In the genomic region with DNA sequence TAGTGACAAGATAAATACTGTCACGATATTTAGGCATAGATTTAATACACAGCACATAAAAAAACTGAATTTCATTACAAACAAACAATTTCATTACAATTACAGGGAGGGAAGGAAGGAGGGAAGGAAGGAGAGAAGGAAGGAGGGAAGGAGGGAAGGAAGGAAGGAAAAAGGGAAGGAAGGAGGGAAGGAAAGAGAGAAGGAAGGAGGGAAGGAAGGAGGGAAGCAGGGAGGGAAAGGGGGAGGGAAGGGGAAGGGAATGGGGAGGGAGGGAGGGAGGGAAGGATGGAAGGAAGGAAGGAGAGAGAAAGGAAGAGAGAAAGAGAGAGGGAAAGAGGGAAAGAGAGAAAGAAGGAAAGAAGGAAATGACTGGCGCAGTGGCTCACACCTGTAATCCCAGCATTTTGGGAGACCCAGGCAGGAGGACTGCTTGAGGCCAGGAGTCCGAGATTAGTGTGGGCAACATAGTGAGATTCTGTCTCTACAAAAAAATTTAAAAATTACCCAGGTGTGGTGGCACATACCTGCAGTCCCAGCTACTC, we compare ENCODE assay signal across 29 cellular contexts.
"Had no signal": no experiment of that assay in that cellular context is flagged by ENCODE, and none has a peak within 500 bp of the region (broad histone marks: within the 10 kb centered on the region; RNA-seq: fewer than 3 reads in every experiment).

No MANE protein-coding gene starts in this region.

- H3K27me3 ChIP-seq: stomach, suprapubic skin, testis, thyroid gland, tibial artery, tibial nerve, transverse colon, upper lobe of left lung, upper lobe of right lung, uterus, vagina had no signal

- H3K4me3 ChIP-seq: stomach, suprapubic skin, testis, thoracic aorta, thyroid gland, tibial artery, tibial nerve, transverse colon, upper lobe of left lung, upper lobe of right lung, uterus, vagina had no signal

- H3K9me3 Mint-ChIP-seq: type B pancreatic cell had no signal

- DNase-seq: stimulated activated CD4-positive, alpha-beta T cell treated with anti-CD3 and anti-CD28 coated beads, Interleukin-2, amount 100 ng/mL, for 48 hours; stimulated activated CD4-positive, alpha-beta T cell treated with anti-CD3 and anti-CD28 coated beads, Interleukin-4, amount 100 ng/mL, for 1 hour; stimulated activated CD4-positive, alpha-beta T cell treated with anti-CD3 and anti-CD28 coated beads, Interleukin-4, amount 100 ng/mL, for 24 hours; stimulated activated CD4-positive, alpha-beta T cell treated with anti-CD3 and anti-CD28 coated beads, Interleukin-4, amount 100 ng/mL, for 4 hours; stimulated activated CD8-positive, alpha-beta memory T cell treated with anti-CD3 and anti-CD28 coated beads, Interleukin-4, amount 100 ng/mL, for 48 hours; stimulated activated naive B cell treated with anti-CD40 and anti-IgM and Interleukin-4, amounts not matched to agents 10 μg/mL and 1 μg/mL and 100 μg/mL, for 72 hours; stimulated activated naive CD4-positive, alpha-beta T cell; stimulated activated naive CD4-positive, alpha-beta T cell treated with Interleukin-2 at 50 U/mL for 16 hours; stimulated activated naive CD8-positive, alpha-beta T cell treated with anti-CD3 and anti-CD28 coated beads, Interleukin-15, amount 100 ng/mL, for 72 hours; stimulated activated naive CD8-positive, alpha-beta T cell treated with anti-CD3 and anti-CD28 coated beads, Interleukin-15, Interleukin-2, amounts not matched to agents 100 U/mL and 50 U/mL, for 24 hours; stomach; substantia nigra; testis; thyroid gland; tibial artery; transverse colon; trophoblast cell; upper lobe of left lung; upper lobe of right lung; uterus had no signal

- H3K4me3 Mint-ChIP-seq: stimulated activated effector memory CD8-positive, alpha-beta T cell treated with anti-CD3 and anti-CD28 coated beads, Interleukin-12 subunit alpha, Interleukin-12 subunit beta, amount 100 ng/mL, for 72 hours; stimulated activated memory B cell treated with anti-CD40 and anti-IgM and Interleukin-4, amounts not matched to agents 10 μg/mL and 1 μg/mL and 100 μg/mL, for 72 hours; stimulated activated naive B cell treated with anti-CD40 and anti-IgM and Interleukin-4, amounts not matched to agents 10 μg/mL and 1 μg/mL and 100 μg/mL, for 72 hours; stimulated activated naive CD8-positive, alpha-beta T cell treated with anti-CD3 and anti-CD28 coated beads, Interleukin-15, amount 100 ng/mL, for 72 hours; stimulated activated naive CD8-positive, alpha-beta T cell treated with anti-CD3 and anti-CD28 coated beads, Interleukin-15, Interleukin-2, amounts not matched to agents 100 ng/mL and 50 ng/mL, for 24 hours; type B pancreatic cell had no signal

- H3K36me3 Mint-ChIP-seq: stimulated activated effector memory CD8-positive, alpha-beta T cell treated with anti-CD3 and anti-CD28 coated beads, Interleukin-12 subunit alpha, Interleukin-12 subunit beta, amount 100 ng/mL, for 72 hours; type B pancreatic cell had no signal

- ATAC-seq: stimulated activated effector memory CD8-positive, alpha-beta T cell treated with anti-CD3 and anti-CD28 coated beads, Interleukin-12 subunit alpha, Interleukin-12 subunit beta, amount 100 ng/mL, for 72 hours; stimulated activated memory B cell treated with anti-CD40 and anti-IgM and Interleukin-4, amounts not matched to agents 10 μg/mL and 1 μg/mL and 100 μg/mL, for 72 hours; stimulated activated naive B cell treated with anti-CD40 and anti-IgM and Interleukin-4, amounts not matched to agents 10 μg/mL and 1 μg/mL and 100 μg/mL, for 72 hours; stimulated activated naive CD8-positive, alpha-beta T cell treated with anti-CD3 and anti-CD28 coated beads, Interleukin-15, amount 100 ng/mL, for 72 hours; stimulated activated naive CD8-positive, alpha-beta T cell treated with anti-CD3 and anti-CD28 coated beads, Interleukin-15, Interleukin-2, amounts not matched to agents 100 U/mL and 50 U/mL, for 24 hours; upper lobe of right lung had no signal

- H3K27ac ChIP-seq: stomach, suprapubic skin, testis, thoracic aorta, thyroid gland, tibial artery, tibial nerve, transverse colon, upper lobe of left lung, upper lobe of right lung, uterus, vagina had no signal

- H3K9me3 ChIP-seq: stomach, suprapubic skin, testis, thoracic aorta, thyroid gland, tibial artery, transverse colon, upper lobe of left lung, upper lobe of right lung, uterus, vagina had no signal

- H3K27me3 Mint-ChIP-seq: stimulated activated memory B cell treated with anti-CD40 and anti-IgM and Interleukin-4, amounts not matched to agents 10 μg/mL and 1 μg/mL and 100 μg/mL, for 72 hours; stimulated activated naive B cell treated with anti-CD40 and anti-IgM and Interleukin-4, amounts not matched to agents 10 μg/mL and 1 μg/mL and 100 μg/mL, for 72 hours; stimulated activated naive CD8-positive, alpha-beta T cell treated with anti-CD3 and anti-CD28 coated beads, Interleukin-15, amount 100 ng/mL, for 72 hours; stimulated activated naive CD8-positive, alpha-beta T cell treated with anti-CD3 and anti-CD28 coated beads, Interleukin-15, Interleukin-2, amounts not matched to agents 100 ng/mL and 50 ng/mL, for 24 hours; type B pancreatic cell had no signal

- H3K4me1 ChIP-seq: suprapubic skin, testis, thyroid gland, tibial artery, tibial nerve, upper lobe of right lung, uterus, vagina had no signal

- H3K36me3 ChIP-seq: stomach, suprapubic skin, thoracic aorta, thyroid gland, tibial artery, tibial nerve, transverse colon, upper lobe of left lung, upper lobe of right lung, uterus, vagina had no signal

- FAIRE-seq: urothelium cell line had no signal

- H3K27ac Mint-ChIP-seq: stimulated activated effector memory CD8-positive, alpha-beta T cell treated with anti-CD3 and anti-CD28 coated beads, Interleukin-12 subunit alpha, Interleukin-12 subunit beta, amount 100 ng/mL, for 72 hours; stimulated activated memory B cell treated with anti-CD40 and anti-IgM and Interleukin-4, amounts not matched to agents 10 μg/mL and 1 μg/mL and 100 μg/mL, for 72 hours; stimulated activated naive B cell treated with anti-CD40 and anti-IgM and Interleukin-4, amounts not matched to agents 10 μg/mL and 1 μg/mL and 100 μg/mL, for 72 hours; stimulated activated naive CD8-positive, alpha-beta T cell treated with anti-CD3 and anti-CD28 coated beads, Interleukin-15, amount 100 ng/mL, for 72 hours; stimulated activated naive CD8-positive, alpha-beta T cell treated with anti-CD3 and anti-CD28 coated beads, Interleukin-15, Interleukin-2, amounts not matched to agents 100 ng/mL and 50 ng/mL, for 24 hours; type B pancreatic cell had no signal
